In genomic region chr11:24289301-24289700, GRCh38 we compare ENCODE assay signal across 26 cellular contexts.
"Had no signal": no experiment of that assay in that cellular context is flagged by ENCODE, and none has a peak within 500 bp of the region (broad histone marks: within the 10 kb centered on the region; RNA-seq: fewer than 3 reads in every experiment).

No MANE protein-coding gene starts in this region.

- H3K9me3 Mint-ChIP-seq: type B pancreatic cell had no signal

- H3K27me3 Mint-ChIP-seq: memory B cell; naive thymus-derived CD4-positive, alpha-beta T cell; natural killer cell treated with Interleukin-12 subunit alpha and Interleukin-12 subunit beta and Interleukin-15 and Interleukin-18, amount 100 ng/mL, for 72 hours; progenitor cell of endocrine pancreas; stimulated activated memory B cell treated with anti-CD40 and anti-IgM and Interleukin-4, amounts not matched to agents 10 μg/mL and 1 μg/mL and 100 μg/mL, for 72 hours; stimulated activated naive CD8-positive, alpha-beta T cell treated with anti-CD3 and anti-CD28 coated beads, Interleukin-15, amount 100 ng/mL, for 72 hours; type B pancreatic cell had no signal

- H3K36me3 ChIP-seq: left ventricle myocardium inferior, ovary, right atrium auricular region, right lobe of liver, tibial nerve, uterus had no signal

- H3K4me3 ChIP-seq: left ventricle myocardium inferior, lung, mucosa of descending colon, ovary, right atrium auricular region, right lobe of liver, smooth muscle cell, tibial nerve, uterus had no signal

- H3K9me3 ChIP-seq: mucosa of descending colon, ovary, right lobe of liver, tibial nerve, uterus had no signal

- H3K36me3 Mint-ChIP-seq: memory B cell; naive thymus-derived CD4-positive, alpha-beta T cell; stimulated activated memory B cell treated with anti-CD40 and anti-IgM and Interleukin-4, amounts not matched to agents 10 μg/mL and 1 μg/mL and 100 μg/mL, for 72 hours; type B pancreatic cell had no signal

- DNase-seq: hypothalamus; immature natural killer cell; islet precursor cell; left ventricle myocardium inferior; midbrain; mucosa of descending colon; naive thymus-derived CD4-positive, alpha-beta T cell; ovary; right lobe of liver; stimulated activated CD4-positive, alpha-beta T cell treated with anti-CD3 and anti-CD28 coated beads, Interleukin-1b, Interleukin-23, amount 100 ng/mL, for 48 hours; stimulated activated CD4-positive, alpha-beta T cell treated with anti-CD3 and anti-CD28 coated beads, Interleukin-2, amount 100 ng/mL, for 48 hours; stimulated activated CD4-positive, alpha-beta T cell treated with anti-CD3 and anti-CD28 coated beads, Interleukin-4, amount 100 ng/mL, for 4 hours; stimulated activated CD8-positive, alpha-beta memory T cell treated with anti-CD3 and anti-CD28 coated beads, Interleukin-4, amount 100 ng/mL, for 48 hours; stimulated activated naive CD4-positive, alpha-beta T cell treated with Interleukin-2 at 50 U/mL for 16 hours; stimulated activated naive CD8-positive, alpha-beta T cell treated with anti-CD3 and anti-CD28 coated beads, Interleukin-15, amount 100 ng/mL, for 72 hours; substantia nigra; uterus had no signal

- H3K4me1 ChIP-seq: left ventricle myocardium inferior, right atrium auricular region, right lobe of liver, tibial nerve, uterus had no signal

- H3K4me3 Mint-ChIP-seq: immature natural killer cell; memory B cell; naive thymus-derived CD4-positive, alpha-beta T cell; natural killer cell treated with Interleukin-12 subunit alpha and Interleukin-12 subunit beta and Interleukin-15 and Interleukin-18, amount 100 ng/mL, for 72 hours; stimulated activated memory B cell treated with anti-CD40 and anti-IgM and Interleukin-4, amounts not matched to agents 10 μg/mL and 1 μg/mL and 100 μg/mL, for 72 hours; stimulated activated naive CD8-positive, alpha-beta T cell treated with anti-CD3 and anti-CD28 coated beads, Interleukin-15, amount 100 ng/mL, for 72 hours; type B pancreatic cell had no signal

- ATAC-seq: mucosa of descending colon; naive thymus-derived CD4-positive, alpha-beta T cell; natural killer cell treated with Interleukin-12 subunit alpha and Interleukin-12 subunit beta and Interleukin-15 and Interleukin-18, amount 100 ng/mL, for 72 hours; right lobe of liver; stimulated activated memory B cell treated with anti-CD40 and anti-IgM and Interleukin-4, amounts not matched to agents 10 μg/mL and 1 μg/mL and 100 μg/mL, for 72 hours; stimulated activated naive CD8-positive, alpha-beta T cell treated with anti-CD3 and anti-CD28 coated beads, Interleukin-15, amount 100 ng/mL, for 72 hours had no signal

- H3K27me3 ChIP-seq: ovary, right atrium auricular region, right lobe of liver, tibial nerve, uterus had no signal

- H3K27ac Mint-ChIP-seq: immature natural killer cell; memory B cell; naive thymus-derived CD4-positive, alpha-beta T cell; natural killer cell treated with Interleukin-12 subunit alpha and Interleukin-12 subunit beta and Interleukin-15 and Interleukin-18, amount 100 ng/mL, for 72 hours; progenitor cell of endocrine pancreas; stimulated activated memory B cell treated with anti-CD40 and anti-IgM and Interleukin-4, amounts not matched to agents 10 μg/mL and 1 μg/mL and 100 μg/mL, for 72 hours; stimulated activated naive CD8-positive, alpha-beta T cell treated with anti-CD3 and anti-CD28 coated beads, Interleukin-15, amount 100 ng/mL, for 72 hours; type B pancreatic cell had no signal

- H3K27ac ChIP-seq: left ventricle myocardium inferior, ovary, right atrium auricular region, right lobe of liver, tibial nerve, uterus had no signal

- H3K4me2 ChIP-seq: smooth muscle cell had no signal

- H3K4me1 Mint-ChIP-seq: memory B cell; naive thymus-derived CD4-positive, alpha-beta T cell; stimulated activated memory B cell treated with anti-CD40 and anti-IgM and Interleukin-4, amounts not matched to agents 10 μg/mL and 1 μg/mL and 100 μg/mL, for 72 hours; stimulated activated naive CD8-positive, alpha-beta T cell treated with anti-CD3 and anti-CD28 coated beads, Interleukin-15, amount 100 ng/mL, for 72 hours had no signal
